Comparison of ENCODE assay signal across 8 cellular contexts in genomic region chr12:122024132-122024785, GRCh38. TPM values are rescaled to one million over a fixed set of nuclear protein-coding genes. Genes with fewer than 3 reads are reported as not detected.
DNase-seq lines count a peak whose midpoint lies in the region; ATAC-seq, FAIRE-seq and TF ChIP-seq lines count a peak whose summit lies in the region.
"Had no signal": no experiment of that assay in that cellular context is flagged by ENCODE, and none has a peak within 500 bp of the region (broad histone marks: within the 10 kb centered on the region; RNA-seq: fewer than 3 reads in every experiment).

No MANE protein-coding gene starts in this region.

- H3K9me3 Mint-ChIP-seq in activated B cell treated with CpG ODN at 0.5 μM for 24 hours, result no peaks in the 10 kb centered on the region
- H3K9me3 Mint-ChIP-seq: activated CD4-positive, alpha-beta T cell treated with anti-CD3 and anti-CD28 coated beads, Interleukin-2, amount 10 ng/mL, durations not matched to agents 24 days and 14 days had no signal

- H3K27ac ChIP-seq in temporal lobe (ENCODE audit: low read depth, low read length), result peak overlapping the region; percentile 45

- TF ChIP-seq CTCF in activated B cell treated with CpG ODN at 0.5 μM for 24 hours (IDR thresholded peaks at IDR 0.05), result no peak
- no peak for TF ChIP-seq CTCF in GM13977 (IDR thresholded peaks at IDR 0.05; ENCODE audit: extremely low read depth, insufficient read depth, missing control alignments)

- peak; percentile 32 for ATAC-seq in activated B cell treated with CpG ODN at 0.5 μM for 24 hours (ENCODE audit: low read depth)

- H3K36me3 Mint-ChIP-seq in activated B cell treated with CpG ODN at 0.5 μM for 24 hours (ENCODE audit: low read depth), result peaks cover 8% of the 10 kb centered on the region

- DNase-seq in GM19239 (ENCODE audit: insufficient read length, low spot score) (no peak), activated B cell treated with CpG ODN at 0.5 μM for 24 hours (no peak), kidney glomerular epithelial cell (lab: John Stamatoyannopoulos, UW) (peak; percentile 71), GM13977 (ENCODE audit: low spot score) (no peak), NCI-H146 treated with DMSO at 0.1 percent for 48 hours (lab: John Stamatoyannopoulos, UW; ENCODE audit: unreplicated experiment) (no peak), cerebellar nuclear complex (lab: John Stamatoyannopoulos, UW) (no peak)
- DNase-seq: activated CD4-positive, alpha-beta T cell treated with anti-CD3 and anti-CD28 coated beads, Interleukin-2, amount 10 ng/mL, durations not matched to agents 24 days and 14 days had no signal

- FAIRE-seq in GM19239 (lab: Jason Lieb, UNC), result peak; percentile 66

- in situ Hi-C loops in GM13977 (cut with MboI; ENCODE audit: low pct_unique_long_range_greater_than_20kb, low sequenced_read_pairs, unreplicated experiment), result no loop called here

- CTCF ChIA-PET in activated B cell treated with CpG ODN at 0.5 μM for 24 hours (lab: Charles Lee), result interaction anchor here (2.1 kb wide), 1 partner anchor 106 kb away, joined by 15 read pairs; the partner anchor contains the start of gene CFAP251

- intact Hi-C loops in activated B cell treated with CpG ODN at 0.5 μM for 24 hours (cut with micrococcal nuclease), result loop anchor here (1.0 to 5.0 kb wide), 8 partner anchors 20 to 557 kb away; partner anchors contain the start of genes CFAP251, MLXIP, ORAI1 and SETD1B

- H3K4me1 Mint-ChIP-seq in activated B cell treated with CpG ODN at 0.5 μM for 24 hours, result peaks cover 64% of the 10 kb centered on the region

- peak overlapping the region; percentile 89 for H3K27ac Mint-ChIP-seq in activated B cell treated with CpG ODN at 0.5 μM for 24 hours

- H3K4me3 Mint-ChIP-seq in activated B cell treated with CpG ODN at 0.5 μM for 24 hours, result peak overlapping the region; percentile 83

- H3K27me3 Mint-ChIP-seq in activated B cell treated with CpG ODN at 0.5 μM for 24 hours, result peaks cover 2% of the 10 kb centered on the region

- POLR2A ChIA-PET in activated B cell treated with CpG ODN at 0.5 μM for 24 hours (lab: Charles Lee), result interaction anchor here (0.6 to 11.7 kb wide), 12 partner anchors 8 to 230 kb away, joined by 3 to 216 read pairs (median 6); partner anchors contain the start of genes CFAP251 and MLXIP

RNA-seq across cellular contexts. Expression of gene BCL7A, which starts 2.6 kb away (rescaled TPM):
- total RNA-seq in activated B cell treated with CpG ODN at 0.5 μM for 24 hours, result 38.6 and 41.4 TPM in 2 replicates
- 54.3 TPM for total RNA-seq in temporal lobe

RNA-seq across cellular contexts. Expression of gene MLXIP, which starts 54.3 kb away (rescaled TPM):
- total RNA-seq in activated B cell treated with CpG ODN at 0.5 μM for 24 hours, result 26.7 and 33.7 TPM in 2 replicates
- total RNA-seq in temporal lobe, result 9.3 TPM
